Comparison of ENCODE assay signal across 1 cellular context in genomic region chrX:13669246-13669689, GRCh38.
TF ChIP-seq lines count a peak whose summit lies in the region.

No MANE protein-coding gene starts in this region.

TF ChIP-seq in K562, 482 proteins besides CTCF, POLR2A, EP300 and RAD21 (continued from another document):
- 0 out of 4 replicates have a peak, but pooled peaks of 1 of the 2 experiments have one; percentile 57 for TF ChIP-seq ZNF318 (IDR thresholded peaks at IDR 0.05; ENCODE audit: borderline replicate concordance in 1 of 2, low read depth in 1 of 2)
- TF ChIP-seq SMAD4 (CRISPR knock-in tag; conservative IDR thresholded peaks at IDR 0.05) = 0 out of 2 replicates have a peak, but pooled peaks have one; percentile 21
- 0 out of 4 replicates have a peak, but pooled peaks of 1 of the 2 experiments have one; percentile 8 for TF ChIP-seq TRIM24 (IDR thresholded peaks at IDR 0.05)
- TF ChIP-seq MGA (IDR thresholded peaks at IDR 0.05) = peak; percentile 15; the same call in 1 of the 2 replicates
- 0 out of 2 replicates have a peak, but pooled peaks have one; percentile 12 for TF ChIP-seq CTBP1 (IDR thresholded peaks at IDR 0.05; ENCODE audit: borderline replicate concordance)
- TF ChIP-seq NCOR1 (IDR thresholded peaks at IDR 0.05) = 0 out of 2 replicates have a peak, but pooled peaks have one; percentile 15
- peak; percentile 50 for TF ChIP-seq CXXC5 (CRISPR knock-in tag; IDR thresholded peaks at IDR 0.05)
- TF ChIP-seq TCF3 (CRISPR knock-in tag; IDR thresholded peaks at IDR 0.05) = 0 out of 2 replicates have a peak, but pooled peaks have one; percentile 8
- TF ChIP-seq ZNF583 (CRISPR knock-in tag; IDR thresholded peaks at IDR 0.05) = no peak
- TF ChIP-seq RCOR1 (IDR thresholded peaks at IDR 0.05; ENCODE audit: borderline replicate concordance in 1 of 2, low read depth in 2 of 2, low read length in 2 of 2) = peak in 1 of 2 experiments; percentile 17; a peak in 1 of 4 replicates
- no peak for TF ChIP-seq ZNF408 (CRISPR knock-in tag; IDR thresholded peaks at IDR 0.05; ENCODE audit: low read depth)
- TF ChIP-seq JUND (IDR thresholded peaks at IDR 0.05; ENCODE audit: borderline replicate concordance, low read depth, low read length) = peak; percentile 68; the same call in 1 of the 2 replicates
- TF ChIP-seq JUND (tag; IDR thresholded peaks at IDR 0.05; ENCODE audit: borderline replicate concordance, low read depth, low read length) = peak; percentile 81; the same call in 2 of the 3 replicates
- TF ChIP-seq DPF2 (IDR thresholded peaks at IDR 0.05) = peak; percentile 79; the same call in 1 of the 2 replicates
- peak; percentile 74; the same call in 1 of the 2 replicates for TF ChIP-seq NR2C2 (CRISPR knock-in tag; IDR thresholded peaks at IDR 0.05)
- peak; percentile 95 for TF ChIP-seq NR2C2 (tag; IDR thresholded peaks at IDR 0.05)
- 0 out of 2 replicates have a peak, but pooled peaks have one; percentile 15 for TF ChIP-seq LEF1 (IDR thresholded peaks at IDR 0.05)
TF ChIP-seq in K562: peak in this region for 53.
